29 cellular contexts compared by ENCODE assay signal in genomic region chr2:769771-770170, GRCh38.
DNase-seq lines count a peak whose midpoint lies in the region; ATAC-seq lines count a peak whose summit lies in the region.
"Had no signal": no experiment of that assay in that cellular context is flagged by ENCODE, and none has a peak within 500 bp of the region (broad histone marks: within the 10 kb centered on the region; RNA-seq: fewer than 3 reads in every experiment).

No MANE protein-coding gene starts in this region.

- H3K27me3 Mint-ChIP-seq in activated naive CD8-positive, alpha-beta T cell treated with anti-CD3 and anti-CD28 coated beads, Interleukin-2, amount 50 U/mL, for 24 hours, result no peaks in the 10 kb centered on the region
- H3K27me3 Mint-ChIP-seq: activated CD4-positive, alpha-beta T cell treated with anti-CD3 and anti-CD28 coated beads, Interleukin-2, amount 10 ng/mL, durations not matched to agents 7 days and 5 days had no signal

- peak overlapping the region; percentile 16 to 70 (median 50); a peak in 20 of 22 replicates for H3K4me2 ChIP-seq in BLaER1 treated with 17β-estradiol and CSF1 and Interleukin-3, amounts not matched to agents 10 nM and 100 nM

- peaks cover 5 to 19% (median 17%) of the 10 kb centered on the region in 10 experiments; a peak in 19 of 20 replicates for H3K4me1 ChIP-seq in BLaER1 treated with 17β-estradiol and CSF1 and Interleukin-3, amounts not matched to agents 10 nM and 100 nM
- H3K4me1 ChIP-seq: ascending aorta, BE2C, suprapubic skin, upper lobe of left lung had no signal

- no peak overlapping the region for H3K27ac Mint-ChIP-seq in activated naive CD8-positive, alpha-beta T cell treated with anti-CD3 and anti-CD28 coated beads, Interleukin-2, amount 50 U/mL, for 24 hours
- H3K27ac Mint-ChIP-seq: activated CD4-positive, alpha-beta T cell treated with anti-CD3 and anti-CD28 coated beads, Interleukin-2, amount 10 ng/mL, durations not matched to agents 7 days and 5 days; activated naive CD4-positive, alpha-beta T cell treated with anti-CD3 and anti-CD28 coated beads, Interleukin-2, amount 50 U/mL, for 72 hours; memory B cell; stimulated activated naive B cell treated with anti-CD40 and anti-IgM and Interleukin-4, amounts not matched to agents 10 μg/mL and 1 μg/mL and 100 μg/mL, for 72 hours; T-cell had no signal

- H3K36me3 Mint-ChIP-seq in activated naive CD8-positive, alpha-beta T cell treated with anti-CD3 and anti-CD28 coated beads, Interleukin-2, amount 50 U/mL, for 24 hours (ENCODE audit: low read depth), result no peaks in the 10 kb centered on the region
- H3K36me3 Mint-ChIP-seq: memory B cell, T-cell had no signal

- no peak overlapping the region for H3K9ac ChIP-seq in BLaER1 treated with 17β-estradiol and CSF1 and Interleukin-3, amounts not matched to agents 10 nM and 100 nM
- H3K9ac ChIP-seq: GM23248 had no signal

- no peaks in the 10 kb centered on the region for H4K20me1 ChIP-seq in BLaER1 treated with 17β-estradiol and CSF1 and Interleukin-3, amounts not matched to agents 10 nM and 100 nM

- no peak overlapping the region for H3K4me3 Mint-ChIP-seq in activated naive CD8-positive, alpha-beta T cell treated with anti-CD3 and anti-CD28 coated beads, Interleukin-2, amount 50 U/mL, for 24 hours
- H3K4me3 Mint-ChIP-seq: activated CD4-positive, alpha-beta T cell treated with anti-CD3 and anti-CD28 coated beads, Interleukin-2, amount 10 ng/mL, durations not matched to agents 7 days and 5 days; memory B cell; stimulated activated naive B cell treated with anti-CD40 and anti-IgM and Interleukin-4, amounts not matched to agents 10 μg/mL and 1 μg/mL and 100 μg/mL, for 72 hours; T-cell had no signal

- ATAC-seq in activated naive CD8-positive, alpha-beta T cell treated with anti-CD3 and anti-CD28 coated beads, Interleukin-2, amount 50 U/mL, for 24 hours, result peak; percentile 80
- ATAC-seq in GM21825 (IDR thresholded peaks at IDR 0.05; ENCODE audit: unreplicated experiment), result no peak
- no peak for ATAC-seq in left ventricle myocardium superior
- ATAC-seq in HG02798 (IDR thresholded peaks at IDR 0.05; ENCODE audit: poor library complexity, unreplicated experiment), result no peak
- ATAC-seq: activated naive CD4-positive, alpha-beta T cell treated with anti-CD3 and anti-CD28 coated beads, Interleukin-2, amount 50 U/mL, for 72 hours; left lobe of liver; stimulated activated naive B cell treated with anti-CD40 and anti-IgM and Interleukin-4, amounts not matched to agents 10 μg/mL and 1 μg/mL and 100 μg/mL, for 72 hours had no signal

- DNase-seq in EL (peak; percentile 44), MV-4-11 (lab: John Stamatoyannopoulos, UW) (peak; percentile 82), left ventricle myocardium superior (no peak), ureter (ENCODE audit: low spot score) (no peak)
- peak; percentile 25 for DNase-seq in activated naive CD8-positive, alpha-beta T cell treated with anti-CD3 and anti-CD28 coated beads, Interleukin-2, amount 50 U/mL, for 24 hours
- DNase-seq: activated CD4-positive, alpha-beta T cell treated with anti-CD3 and anti-CD28 coated beads, Interleukin-2, amount 10 ng/mL, durations not matched to agents 7 days and 5 days; BE2C; DMS153; effector CD4-positive, alpha-beta T cell; GDM1; GM23248; hippocampal formation; NCI-H1436 treated with DMSO at 0.1 percent for 48 hours; NCI-H446; NCI-H774; stimulated activated CD4-positive, alpha-beta T cell treated with anti-CD3 and anti-CD28 coated beads, Interleukin-4, amount 100 ng/mL, for 4 hours; stimulated activated naive B cell treated with anti-CD40 and anti-IgM and Interleukin-4, amounts not matched to agents 10 μg/mL and 1 μg/mL and 100 μg/mL, for 72 hours; T-cell; upper lobe of left lung; WERI-Rb-1 had no signal

- intact Hi-C loops in left ventricle myocardium superior (cut with micrococcal nuclease), result no loop called here

- peaks cover 10 to 23% (median 16%) of the 10 kb centered on the region in 11 experiments for H3K9me3 ChIP-seq in BLaER1 treated with 17β-estradiol and CSF1 and Interleukin-3, amounts not matched to agents 10 nM and 100 nM (replicated peaks in 1 of 11)
- H3K9me3 ChIP-seq: ascending aorta, BE2C, suprapubic skin, upper lobe of left lung had no signal

- peaks cover 9% of the 10 kb centered on the region for H3K9me3 Mint-ChIP-seq in activated naive CD8-positive, alpha-beta T cell treated with anti-CD3 and anti-CD28 coated beads, Interleukin-2, amount 50 U/mL, for 24 hours
- H3K9me3 Mint-ChIP-seq: T-cell had no signal

- H3K4me1 Mint-ChIP-seq in activated naive CD8-positive, alpha-beta T cell treated with anti-CD3 and anti-CD28 coated beads, Interleukin-2, amount 50 U/mL, for 24 hours, result peaks cover 30% of the 10 kb centered on the region
- H3K4me1 Mint-ChIP-seq: stimulated activated naive B cell treated with anti-CD40 and anti-IgM and Interleukin-4, amounts not matched to agents 10 μg/mL and 1 μg/mL and 100 μg/mL, for 72 hours had no signal

- peak overlapping the region in 6 of 11 experiments; percentile 2 to 40 (median 24); a peak in 5 of 22 replicates for H3K27ac ChIP-seq in BLaER1 treated with 17β-estradiol and CSF1 and Interleukin-3, amounts not matched to agents 10 nM and 100 nM
- H3K27ac ChIP-seq: ascending aorta, cardiac muscle cell, GM23248, suprapubic skin, upper lobe of left lung, WERI-Rb-1 had no signal

- no peaks in the 10 kb centered on the region for H3K36me3 ChIP-seq in BLaER1 treated with 17β-estradiol and CSF1 and Interleukin-3, amounts not matched to agents 10 nM and 100 nM
- H3K36me3 ChIP-seq: ascending aorta, BE2C, cardiac muscle cell, suprapubic skin, upper lobe of left lung, WERI-Rb-1 had no signal

- H3K27me3 ChIP-seq in BLaER1 treated with 17β-estradiol and CSF1 and Interleukin-3, amounts not matched to agents 10 nM and 100 nM, result no peaks in the 10 kb centered on the region
- H3K27me3 ChIP-seq: ascending aorta, BE2C, cardiac muscle cell, suprapubic skin, upper lobe of left lung had no signal

- no peak overlapping the region for H3K4me3 ChIP-seq in BLaER1 treated with 17β-estradiol and CSF1 and Interleukin-3, amounts not matched to agents 10 nM and 100 nM
- H3K4me3 ChIP-seq: ascending aorta, cardiac muscle cell, GM23248, suprapubic skin, upper lobe of left lung had no signal

Comparison
In these comparisons a context has a peak if more than half of its experiments do, and no peak if none do; other contexts are left out.
1. DNase-seq: peak in EL (single experiment), MV-4-11 (single experiment) and activated naive CD8-positive, alpha-beta T cell treated with anti-CD3 and anti-CD28 coated beads, Interleukin-2, amount 50 U/mL, for 24 hours (single experiment); none in left ventricle myocardium superior (single experiment) and ureter (single experiment).